8 cellular contexts compared by ENCODE assay signal in genomic region chr20:4108495-4109306, GRCh38. TPM values are rescaled to one million over a fixed set of nuclear protein-coding genes. Genes with fewer than 3 reads are reported as not detected.
DNase-seq lines count a peak whose midpoint lies in the region; ATAC-seq and TF ChIP-seq lines count a peak whose summit lies in the region.

No MANE protein-coding gene starts in this region.

- intact Hi-C loops in activated T-helper 2 cell treated with anti-CD3 and anti-CD28 coated beads, Interferon-gamma antibody, Interleukin-2, Interleukin-4, amounts not matched to agents 10 μg/mL and 5 μg/mL and 100 μg/mL, durations not matched to agents 14 hours and 24 hours and 36 hours (cut with micrococcal nuclease) = loop anchor here (1.0 to 10.0 kb wide), 2 partner anchors 22 to 486 kb away; no protein-coding TSS in a partner anchor

- peaks cover 0 to 17% (median 2%) of the 10 kb centered on the region in 4 donors for H3K4me1 ChIP-seq in tibial nerve

- no peaks in the 10 kb centered on the region for H3K9me3 ChIP-seq in tibial nerve

- H3K27ac ChIP-seq in tibial nerve = no peak overlapping the region

- no peak overlapping the region for H3K4me3 Mint-ChIP-seq in activated T-helper 2 cell treated with anti-CD3 and anti-CD28 coated beads, Interferon-gamma antibody, Interleukin-2, Interleukin-4, amounts not matched to agents 10 μg/mL and 5 μg/mL and 100 μg/mL, durations not matched to agents 14 hours and 24 hours and 36 hours (ENCODE audit: low read depth)

- no peaks in the 10 kb centered on the region for H3K9me3 Mint-ChIP-seq in activated T-helper 2 cell treated with anti-CD3 and anti-CD28 coated beads, Interferon-gamma antibody, Interleukin-2, Interleukin-4, amounts not matched to agents 10 μg/mL and 5 μg/mL and 100 μg/mL, durations not matched to agents 14 hours and 24 hours and 36 hours

- H3K27me3 Mint-ChIP-seq in activated T-helper 2 cell treated with anti-CD3 and anti-CD28 coated beads, Interferon-gamma antibody, Interleukin-2, Interleukin-4, amounts not matched to agents 10 μg/mL and 5 μg/mL and 100 μg/mL, durations not matched to agents 14 hours and 24 hours and 36 hours (ENCODE audit: low read depth) = no peaks in the 10 kb centered on the region

- peak in 1 of 2 donors; percentile 38 for TF ChIP-seq EP300 in tibial nerve (IDR thresholded peaks at IDR 0.05)

- H3K4me1 Mint-ChIP-seq in activated T-helper 2 cell treated with anti-CD3 and anti-CD28 coated beads, Interferon-gamma antibody, Interleukin-2, Interleukin-4, amounts not matched to agents 10 μg/mL and 5 μg/mL and 100 μg/mL, durations not matched to agents 14 hours and 24 hours and 36 hours (ENCODE audit: low read depth) = peaks cover 29% of the 10 kb centered on the region

- 33 to 38% methylated on average over 19 of the region's 19 CpGs for WGBS in tibial nerve, 2 donors

- peak; percentile 99 for TF ChIP-seq CTCF in AG09319 (IDR thresholded peaks at IDR 0.05; ENCODE audit: low read depth, low read length)
- TF ChIP-seq CTCF in omental fat pad (IDR thresholded peaks at IDR 0.05) = peak in 2 of 3 donors; percentile 8 to 82
- peak; percentile 88 to 98 (median 92) for TF ChIP-seq CTCF in tibial nerve (IDR thresholded peaks at IDR 0.05)

- TF ChIP-seq POLR2A in tibial nerve (IDR thresholded peaks at IDR 0.05) = no peak

- H3K27me3 ChIP-seq in tibial nerve = no peaks in the 10 kb centered on the region

- no peak overlapping the region for H3K4me3 ChIP-seq in tibial nerve

- DNase-seq in AG09319 (ENCODE audit: extremely low read depth, low read depth) (peak; percentile 86), M059J (ENCODE audit: low read depth) (peak; percentile 87), SHP77 (lab: John Stamatoyannopoulos, UW) (peak; percentile 76 to 87), foreskin melanocyte (peak; percentile 61), omental fat pad (ENCODE audit: low spot score) (no peak), tibial nerve (ENCODE audit: low spot score in 2 of 2) (peak in 1 of 2 donors; percentile 55)
- DNase-seq in activated T-helper 2 cell treated with anti-CD3 and anti-CD28 coated beads, Interferon-gamma antibody, Interleukin-2, Interleukin-4, amounts not matched to agents 10 μg/mL and 5 μg/mL and 100 μg/mL, durations not matched to agents 14 hours and 24 hours and 36 hours (ENCODE audit: low spot score) = peak; percentile 66

- ATAC-seq in GM19043 (IDR thresholded peaks at IDR 0.05; ENCODE audit: low read depth, unreplicated experiment) (peak; percentile 51), omental fat pad (ENCODE audit: low FRiP score) (peak; percentile 45)

- no peaks in the 10 kb centered on the region for H3K36me3 ChIP-seq in tibial nerve

- H3K36me3 Mint-ChIP-seq in activated T-helper 2 cell treated with anti-CD3 and anti-CD28 coated beads, Interferon-gamma antibody, Interleukin-2, Interleukin-4, amounts not matched to agents 10 μg/mL and 5 μg/mL and 100 μg/mL, durations not matched to agents 14 hours and 24 hours and 36 hours (ENCODE audit: low read depth) = no peaks in the 10 kb centered on the region

- H3K27ac Mint-ChIP-seq in activated T-helper 2 cell treated with anti-CD3 and anti-CD28 coated beads, Interferon-gamma antibody, Interleukin-2, Interleukin-4, amounts not matched to agents 10 μg/mL and 5 μg/mL and 100 μg/mL, durations not matched to agents 14 hours and 24 hours and 36 hours = no peak overlapping the region

RNA-seq across cellular contexts. Expression of gene SMOX, which starts 39.9 kb away (rescaled TPM):
- 56.5 and 67.0 TPM in 2 replicates for total RNA-seq in M059J (2014; rRNA removed; shearing (Covaris generic))
- total RNA-seq in activated T-helper 2 cell treated with anti-CD3 and anti-CD28 coated beads, Interferon-gamma antibody, Interleukin-2, Interleukin-4, amounts not matched to agents 10 μg/mL and 5 μg/mL and 100 μg/mL, durations not matched to agents 14 hours and 24 hours and 36 hours = 36.4 and 38.7 TPM in 2 replicates
- total RNA-seq in omental fat pad (10 to 100 TPM in 2 of 4 donors, 1 to 10 TPM in 2; 5.0 to 81.2 (median 37.8) TPM), tibial nerve (10 to 100 TPM; 13.8 to 39.0 (median 23.0) TPM)

Comparison
In these comparisons a context has a peak if more than half of its experiments do, and no peak if none do; other contexts are left out.
1. CTCF ChIP-seq: peak in every context shown above with its lines; median percentile 99 in AG09319; 92 in tibial nerve; 45 in omental fat pad.